ENCODE assay signal across 11 cellular contexts in genomic region chr10:95268438-95268837, GRCh38. TPM values are rescaled to one million over a fixed set of nuclear protein-coding genes. Genes with fewer than 3 reads are reported as not detected.
DNase-seq lines count a peak whose midpoint lies in the region; ATAC-seq and TF ChIP-seq lines count a peak whose summit lies in the region.
"Had no signal": no experiment of that assay in that cellular context is flagged by ENCODE, and none has a peak within 500 bp of the region (broad histone marks: within the 10 kb centered on the region; RNA-seq: fewer than 3 reads in every experiment).

No MANE protein-coding gene starts in this region.

- no peak for TF ChIP-seq POLR2A in stomach (IDR thresholded peaks at IDR 0.05)

- H3K9me3 ChIP-seq in lung (ENCODE audit: control insufficient read depth in 2 of 2, insufficient read depth in 1 of 2, low read length in 1 of 2), result no peaks in the 10 kb centered on the region
- no peaks in the 10 kb centered on the region for H3K9me3 ChIP-seq in stomach

- H3K27me3 Mint-ChIP-seq in IgD-negative memory B cell, result no peaks in the 10 kb centered on the region
- peaks cover 5% of the 10 kb centered on the region for H3K27me3 Mint-ChIP-seq in endothelial cell (ENCODE audit: unreplicated experiment)
- H3K27me3 Mint-ChIP-seq in T-cell, result peaks cover 0 to 4% of the 10 kb centered on the region in 2 donors

- peak overlapping the region; percentile 62 to 94 for H3K27ac ChIP-seq in lung (ENCODE audit: low read depth in 1 of 2, low read length in 1 of 2)
- H3K27ac ChIP-seq in stomach, result peak overlapping the region in 4 of 5 donors; percentile 70 to 91 (median 75)
- H3K27ac ChIP-seq: SK-N-MC had no signal

- intact Hi-C loops in stomach (cut with DNase I; ENCODE audit: low total_unique reads), result no loop called here

- TF ChIP-seq CTCF in endothelial cell (IDR thresholded peaks at IDR 0.05; ENCODE audit: unreplicated experiment) (no peak), lung (IDR thresholded peaks at IDR 0.05; ENCODE audit: control extremely low read depth, extremely low read depth) (no peak), stomach (IDR thresholded peaks at IDR 0.05) (no peak)

- peaks cover 17 to 22% of the 10 kb centered on the region in 2 donors for H3K4me1 ChIP-seq in lung (ENCODE audit: control insufficient read depth in 2 of 2, insufficient read depth in 2 of 2, low read length in 2 of 2)
- H3K4me1 ChIP-seq in stomach, result peaks cover 16 to 47% (median 38%) of the 10 kb centered on the region in 4 donors

- POLR2A ChIA-PET in T-cell (lab: Charles Lee), result no interaction called here

- no peak overlapping the region for H3K4me3 ChIP-seq in lung
- H3K4me3 ChIP-seq in stomach, result no peak overlapping the region
- H3K4me3 ChIP-seq: SK-N-MC had no signal

- no peak overlapping the region for H3K4me3 Mint-ChIP-seq in IgD-negative memory B cell
- H3K4me3 Mint-ChIP-seq in endothelial cell (ENCODE audit: unreplicated experiment), result peak overlapping the region; percentile 40
- no peak overlapping the region for H3K4me3 Mint-ChIP-seq in T-cell
- H3K4me3 Mint-ChIP-seq: activated CD8-positive, alpha-beta T cell treated with anti-CD3 and anti-CD28 coated beads, Interleukin-2, amount 10 ng/mL, durations not matched to agents 7 days and 5 days had no signal

- CTCF ChIA-PET in T-cell (lab: Charles Lee), result no interaction called here

- H3K36me3 Mint-ChIP-seq in IgD-negative memory B cell, result peaks cover 14% of the 10 kb centered on the region
- H3K36me3 Mint-ChIP-seq in endothelial cell (ENCODE audit: low read depth, unreplicated experiment), result peaks cover 10% of the 10 kb centered on the region
- H3K36me3 Mint-ChIP-seq in T-cell, result no peaks in the 10 kb centered on the region

- H3K36me3 ChIP-seq in lung (ENCODE audit: control insufficient read depth in 2 of 2, insufficient read depth in 2 of 2, low read length in 2 of 2) (peaks cover 8 to 12% of the 10 kb centered on the region in 2 donors), stomach (peaks cover 0 to 49% (median 42%) of the 10 kb centered on the region in 4 donors)

- H3K9me3 Mint-ChIP-seq in IgD-negative memory B cell (no peaks in the 10 kb centered on the region), endothelial cell (ENCODE audit: unreplicated experiment) (no peaks in the 10 kb centered on the region), T-cell (no peaks in the 10 kb centered on the region)

- H3K27ac Mint-ChIP-seq in IgD-negative memory B cell (peak overlapping the region; percentile 76 to 99 (median 78)), endothelial cell (ENCODE audit: unreplicated experiment) (peak overlapping the region; percentile 96), T-cell (no peak overlapping the region)
- H3K27ac Mint-ChIP-seq: activated CD8-positive, alpha-beta T cell treated with anti-CD3 and anti-CD28 coated beads, Interleukin-2, amount 10 ng/mL, durations not matched to agents 7 days and 5 days had no signal

- H3K4me1 Mint-ChIP-seq in IgD-negative memory B cell, result peaks cover 22 to 37% (median 23%) of the 10 kb centered on the region in 3 donors
- H3K4me1 Mint-ChIP-seq in endothelial cell (ENCODE audit: unreplicated experiment), result peaks cover 35% of the 10 kb centered on the region
- peaks cover 0 to 5% (median 0%) of the 10 kb centered on the region in 3 donors for H3K4me1 Mint-ChIP-seq in T-cell

- peak; percentile 76 for TF ChIP-seq EP300 in stomach (IDR thresholded peaks at IDR 0.05)

- no peaks in the 10 kb centered on the region for H3K27me3 ChIP-seq in lung (ENCODE audit: control insufficient read depth, insufficient read depth)
- no peaks in the 10 kb centered on the region for H3K27me3 ChIP-seq in stomach

- ATAC-seq in lung (ENCODE audit: insufficient read depth, low FRiP score) (peak; percentile 48), T-cell (replicated peaks in 1 of 4) (no peak), HG03135 (IDR thresholded peaks at IDR 0.05; ENCODE audit: unreplicated experiment) (no peak)
- ATAC-seq: activated CD8-positive, alpha-beta T cell treated with anti-CD3 and anti-CD28 coated beads, Interleukin-2, amount 10 ng/mL, durations not matched to agents 7 days and 5 days had no signal

- WGBS in lung, 2 donors, result 57 to 64% methylated on average over 12 of the region's 12 CpGs
- 49 to 70% (median 55%) methylated on average over 12 of the region's 12 CpGs for WGBS in stomach, 5 donors

- DNase-seq in endothelial cell (ENCODE audit: low spot score), result peak; percentile 33
- peak; percentile 50 for DNase-seq in lung (ENCODE audit: low spot score)
- no peak for DNase-seq in stomach
- DNase-seq in Ammon's horn (ENCODE audit: low spot score), result no peak
- DNase-seq in T-cell, result no peak
- no peak for DNase-seq in kidney tubule cell (ENCODE audit: low spot score)
- DNase-seq: activated CD8-positive, alpha-beta T cell treated with anti-CD3 and anti-CD28 coated beads, Interleukin-2, amount 10 ng/mL, durations not matched to agents 7 days and 5 days; substantia nigra had no signal

RNA-seq across cellular contexts. Expression of gene PDLIM1, which starts 22.4 kb away (rescaled TPM):
- polyA plus RNA-seq in IgD-negative memory B cell, result 357 TPM
- total RNA-seq in endothelial cell (ENCODE audit: unreplicated experiment), result 125 TPM
- total RNA-seq in lung, result 100 to 1,000 TPM in 1 of 2 donors, 10 to 100 TPM in 1; 61.4 to 243 TPM
- 100 to 1,000 TPM; 156 to 200 TPM for polyA plus RNA-seq in lung
- 100 to 1,000 TPM in 2 of 5 donors, 10 to 100 TPM in 3; 41.7 to 231 (median 83.9) TPM for total RNA-seq in stomach
- 100 to 1,000 TPM; 168 to 289 (median 277) TPM for polyA plus RNA-seq in stomach
- total RNA-seq in T-cell, result 1 to 10 TPM; 4.2 to 9.7 (median 5.3) TPM

Comparison
In these comparisons a context has a peak if more than half of its experiments do, and no peak if none do; other contexts are left out.
1. H3K27ac Mint-ChIP-seq: peak in IgD-negative memory B cell (3 of 3) and endothelial cell (single experiment); none in T-cell (0 of 2).
2. DNase-seq: peak in endothelial cell (single experiment) and lung (single experiment); none in stomach (single experiment), Ammon's horn (single experiment), T-cell (0 of 34) and kidney tubule cell (single experiment).